Comparison of ENCODE assay signal across 9 cellular contexts in genomic region chr6:170178561-170179477, GRCh38.
DNase-seq lines count a peak whose midpoint lies in the region; ATAC-seq, FAIRE-seq and TF ChIP-seq lines count a peak whose summit lies in the region.
"Had no signal": no experiment of that assay in that cellular context is flagged by ENCODE, and none has a peak within 500 bp of the region (broad histone marks: within the 10 kb centered on the region; RNA-seq: fewer than 3 reads in every experiment).

No MANE protein-coding gene starts in this region.

- no peaks in the 10 kb centered on the region for H3K36me3 ChIP-seq in fibroblast of lung (ENCODE audit: control insufficient read depth, insufficient read depth, low read length)
- H3K36me3 ChIP-seq in BE2C = no peaks in the 10 kb centered on the region

- ATAC-seq in GM18873 (IDR thresholded peaks at IDR 0.05; ENCODE audit: low FRiP score, unreplicated experiment) (no peak), T-helper 17 cell (no peak)

- H3K4me1 ChIP-seq in fibroblast of lung (ENCODE audit: control insufficient read depth, extremely low read depth, insufficient read depth, low read length) (no peaks in the 10 kb centered on the region), BE2C (no peaks in the 10 kb centered on the region)

- no peak overlapping the region for H3K27ac Mint-ChIP-seq in T-helper 17 cell

- H3K36me3 Mint-ChIP-seq in T-helper 17 cell (ENCODE audit: low read depth) = peaks cover 3% of the 10 kb centered on the region

- no peaks in the 10 kb centered on the region for H3K79me2 ChIP-seq in fibroblast of lung (ENCODE audit: control insufficient read depth, insufficient read depth, low read length)

- H3K4me2 ChIP-seq in fibroblast of lung (ENCODE audit: extremely low read depth, insufficient read depth, low read length) = no peak overlapping the region
- H3K4me2 ChIP-seq: KMS-11 had no signal

- in situ Hi-C loops in GM13977 (cut with MboI; ENCODE audit: low pct_unique_long_range_greater_than_20kb, low sequenced_read_pairs, unreplicated experiment) = no loop called here

- no peak overlapping the region for H3K27ac ChIP-seq in fibroblast of lung (ENCODE audit: insufficient read depth, low read length)
- H3K27ac ChIP-seq: KMS-11 had no signal

- no peaks in the 10 kb centered on the region for H4K20me1 ChIP-seq in fibroblast of lung (ENCODE audit: control insufficient read depth, extremely low read depth, insufficient read depth, low read length)

- peaks cover 6% of the 10 kb centered on the region for H3K27me3 Mint-ChIP-seq in T-helper 17 cell

- FAIRE-seq in frontal cortex (lab: Jason Lieb, UNC) = no peak

- no peak overlapping the region for H3K4me3 Mint-ChIP-seq in T-helper 17 cell

- peaks cover 6% of the 10 kb centered on the region for H3K4me1 Mint-ChIP-seq in T-helper 17 cell

- H2AFZ ChIP-seq in fibroblast of lung (ENCODE audit: low read length) = no peak overlapping the region

- H3K9me3 ChIP-seq in fibroblast of lung (ENCODE audit: control insufficient read depth, insufficient read depth, low read depth, low read length) (no peaks in the 10 kb centered on the region), BE2C (no peaks in the 10 kb centered on the region; the same call in 1 of the 2 replicates), T-helper 17 cell (ENCODE audit: control insufficient read depth, low read length, poor library complexity, severe bottlenecking) (no peaks in the 10 kb centered on the region)

- H3K4me3 ChIP-seq in fibroblast of lung (replicated peaks in 1 of 4; ENCODE audit: control extremely low read depth in 1 of 4, insufficient read depth in 1 of 4, low read depth in 3 of 4, low read length in 4 of 4) (no peak overlapping the region), BE2C (ENCODE audit: low read depth, low read length) (no peak overlapping the region)

- H3K9ac ChIP-seq in fibroblast of lung (ENCODE audit: insufficient read depth, low read length) = no peak overlapping the region
- H3K9ac ChIP-seq: KMS-11 had no signal

- DNase-seq in GM13977 (ENCODE audit: low spot score) (peak; percentile 31), NCI-H345 treated with DMSO at 0.1 percent for 48 hours (lab: John Stamatoyannopoulos, UW; ENCODE audit: unreplicated experiment) (peak; percentile 67), fibroblast of lung (ENCODE audit: low read depth in 2 of 2) (peak; percentile 68 to 80), renal cortical epithelial cell (ENCODE audit: low read depth) (peak; percentile 9), BE2C (no peak), T-helper 17 cell (no peak), frontal cortex (ENCODE audit: low spot score in 2 of 2) (no peak)

- H3K27me3 ChIP-seq in fibroblast of lung (ENCODE audit: control insufficient read depth, insufficient read depth, low read length) = no peaks in the 10 kb centered on the region
- H3K27me3 ChIP-seq in BE2C = no peaks in the 10 kb centered on the region

- TF ChIP-seq CTCF in GM13977 (IDR thresholded peaks at IDR 0.05; ENCODE audit: extremely low read depth, insufficient read depth, missing control alignments) = no peak
- TF ChIP-seq CTCF in fibroblast of lung (conservative IDR thresholded peaks at IDR 0.05 in 1 of 2, IDR thresholded peaks at IDR 0.05 in 1 of 2; ENCODE audit: low read depth in 1 of 2, low read length in 2 of 2) = no peak
- TF ChIP-seq CTCF in BE2C (IDR thresholded peaks at IDR 0.05; ENCODE audit: low read depth, low read length) = no peak

Comparison
In these comparisons a context has a peak if more than half of its experiments do, and no peak if none do; other contexts are left out.
1. DNase-seq: peak in GM13977 (single experiment), NCI-H345 treated with DMSO at 0.1 percent for 48 hours (single experiment), fibroblast of lung (2 of 2) and renal cortical epithelial cell (single experiment); none in BE2C (single experiment), T-helper 17 cell (0 of 3) and frontal cortex (0 of 2).